In the genomic region with DNA sequence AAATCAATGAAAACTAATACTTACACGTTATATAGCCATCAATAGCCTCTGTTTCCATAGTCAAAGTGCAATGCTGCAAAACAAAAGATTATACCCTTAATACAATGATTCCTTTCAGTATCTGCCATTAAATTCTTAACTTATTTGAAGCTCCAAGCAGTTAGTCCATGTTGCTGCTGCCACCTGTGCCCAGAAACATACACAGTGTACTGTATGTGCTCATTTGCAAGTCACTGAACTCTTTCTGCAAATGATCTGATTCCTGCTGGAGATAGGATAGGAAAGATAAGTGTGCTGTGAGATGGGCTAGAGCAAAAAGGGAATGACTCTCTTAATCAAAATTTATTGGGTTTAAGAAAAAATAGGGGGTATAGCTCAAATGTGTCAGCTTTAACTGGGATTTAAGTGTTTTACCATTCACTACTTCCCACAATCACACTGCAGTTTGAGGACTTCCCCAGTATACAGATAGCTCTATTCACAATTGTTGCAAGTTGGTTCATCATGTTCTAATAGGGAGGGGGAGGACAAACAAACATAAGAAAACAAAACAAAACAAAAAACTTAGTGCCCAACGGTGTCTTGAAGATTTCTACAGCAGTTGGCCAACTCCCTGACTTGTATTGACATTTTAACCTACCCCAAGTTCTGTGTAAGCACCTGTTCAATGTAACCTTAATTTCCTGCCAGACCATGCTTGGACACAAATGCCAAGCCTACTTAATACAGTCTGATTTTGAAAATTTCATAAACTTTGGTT, we compare ENCODE assay signal across 9 cellular contexts. TPM values are rescaled to one million over a fixed set of nuclear protein-coding genes. Genes with fewer than 3 reads are reported as not detected.
DNase-seq lines count a peak whose midpoint lies in the region; ATAC-seq and TF ChIP-seq lines count a peak whose summit lies in the region.
"Had no signal": no experiment of that assay in that cellular context is flagged by ENCODE, and none has a peak within 500 bp of the region (broad histone marks: within the 10 kb centered on the region; RNA-seq: fewer than 3 reads in every experiment).

No MANE protein-coding gene starts in this region.

- H3K9me3 ChIP-seq in OCI-LY1 (ENCODE audit: low read length) (no peaks in the 10 kb centered on the region), sigmoid colon (no peaks in the 10 kb centered on the region), ovary (no peaks in the 10 kb centered on the region)
- H3K9me3 ChIP-seq: testis had no signal

- peaks cover 54% of the 10 kb centered on the region for H3K36me3 ChIP-seq in OCI-LY1 (ENCODE audit: insufficient read depth, low read length)
- peaks cover 0 to 9% (median 0%) of the 10 kb centered on the region in 4 donors for H3K36me3 ChIP-seq in sigmoid colon
- H3K36me3 ChIP-seq in ovary: no peaks in the 10 kb centered on the region

- peak overlapping the region; percentile 85 for H3K4me2 ChIP-seq in OCI-LY1 (ENCODE audit: low read length)

- peak; percentile 26; the same call in 1 of the 2 replicates for TF ChIP-seq CTCF in OCI-LY1 (IDR thresholded peaks at IDR 0.05; ENCODE audit: low read length)
- TF ChIP-seq CTCF in sigmoid colon (IDR thresholded peaks at IDR 0.05): no peak
- no peak for TF ChIP-seq CTCF in ovary (IDR thresholded peaks at IDR 0.05)

- peak overlapping the region; percentile 88 for H3K9ac ChIP-seq in OCI-LY1 (ENCODE audit: low read length)

- WGBS in sigmoid colon, 2 donors: 29 to 33% methylated on average over 2 of the region's 2 CpGs
- WGBS in ovary, 3 donors: 59 to 67% (median 61%) methylated on average over 2 of the region's 2 CpGs

- H3K4me1 ChIP-seq in OCI-LY1 (ENCODE audit: insufficient read depth, low read length, severe bottlenecking) (peaks cover 31% of the 10 kb centered on the region), sigmoid colon (peaks cover 0 to 29% (median 18%) of the 10 kb centered on the region in 4 donors), ovary (ENCODE audit: insufficient read depth) (no peaks in the 10 kb centered on the region)
- H3K4me1 ChIP-seq: testis had no signal

- peak overlapping the region; percentile 96 for H3K27ac ChIP-seq in OCI-LY1 (ENCODE audit: low read depth, low read length, poor library complexity, severe bottlenecking)
- H3K27ac ChIP-seq in epithelial cell of prostate: peak overlapping the region; percentile 92
- peak overlapping the region in 2 of 4 donors; percentile 84 to 98 for H3K27ac ChIP-seq in sigmoid colon
- H3K27ac ChIP-seq in ovary: no peak overlapping the region
- H3K27ac ChIP-seq: testis had no signal

- H2AFZ ChIP-seq in OCI-LY1 (ENCODE audit: low read length): no peak overlapping the region

- no peak for TF ChIP-seq EP300 in sigmoid colon (IDR thresholded peaks at IDR 0.05)
- TF ChIP-seq EP300 in ovary (IDR thresholded peaks at IDR 0.05): no peak

- H3F3A ChIP-seq in OCI-LY1 (ENCODE audit: insufficient read depth, low read length): no peaks in the 10 kb centered on the region

- DNase-seq in epithelial cell of prostate (ENCODE audit: low read depth, low spot score) (no peak), sigmoid colon (no peak), cerebellum (ENCODE audit: low spot score) (no peak), left colon (no peak), NCI-H2227 (lab: John Stamatoyannopoulos, UW; ENCODE audit: unreplicated experiment) (no peak), ovary (no peak)
- DNase-seq: testis had no signal

- H3K79me2 ChIP-seq in OCI-LY1 (ENCODE audit: insufficient read depth, low read length): peaks cover 88% of the 10 kb centered on the region

- H4K20me1 ChIP-seq in OCI-LY1 (ENCODE audit: insufficient read depth, low read length): no peaks in the 10 kb centered on the region

- peak overlapping the region; percentile 79 for H3K4me3 ChIP-seq in OCI-LY1 (ENCODE audit: low read depth, low read length, poor library complexity, severe bottlenecking)
- peak overlapping the region in 3 of 4 donors; percentile 5 to 85 (median 83) for H3K4me3 ChIP-seq in sigmoid colon
- H3K4me3 ChIP-seq in ovary: no peak overlapping the region

- intact Hi-C loops in sigmoid colon (cut with DNase I) (no loop called here), left colon (cut with DNase I, micrococcal nuclease) (no loop called here), ovary (cut with DNase I) (no loop called here)

- no peaks in the 10 kb centered on the region for H3K9me2 ChIP-seq in OCI-LY1 (ENCODE audit: low read depth, low read length)

- TF ChIP-seq POLR2A in sigmoid colon (IDR thresholded peaks at IDR 0.05): no peak
- no peak for TF ChIP-seq POLR2A in ovary (IDR thresholded peaks at IDR 0.05)

- H3K27me3 ChIP-seq in OCI-LY1 (ENCODE audit: insufficient read depth, low read length) (no peaks in the 10 kb centered on the region), sigmoid colon (no peaks in the 10 kb centered on the region), ovary (no peaks in the 10 kb centered on the region)
- H3K27me3 ChIP-seq: testis had no signal

- ATAC-seq in GM18909 (IDR thresholded peaks at IDR 0.05; ENCODE audit: poor library complexity, unreplicated experiment) (peak; percentile 22), left colon (no peak)

RNA-seq across cellular contexts. Expression of gene IKZF2, which starts 2.7 kb away (rescaled TPM):
- total RNA-seq in sigmoid colon: 10 to 100 TPM in 2 of 4 donors, 1 to 10 TPM in 2; 5.5 to 14.9 (median 10.5) TPM
- 1 to 10 TPM in 1 of 3 donors, under 1 TPM in 2; under 0.01 to 2.7 (median 0.46) TPM for polyA plus RNA-seq in sigmoid colon
- 17.7 TPM for total RNA-seq in cerebellum
- 1 to 10 TPM; 7.7 to 8.5 TPM for total RNA-seq in left colon
- total RNA-seq in ovary: 1 to 10 TPM; 3.3 to 7.4 (median 5.3) TPM
- 1 to 10 TPM in 1 of 2 donors, under 1 TPM in 1; 0.52 to 1.8 TPM for polyA plus RNA-seq in ovary

Comparison
In these comparisons a context has a peak if more than half of its experiments do, and no peak if none do; other contexts are left out.
1. H3K27ac ChIP-seq: peak in OCI-LY1 (single experiment) and epithelial cell of prostate (single experiment); none in ovary (0 of 2).